8 cellular contexts compared by ENCODE assay signal in genomic region chr19:16330368-16330801, GRCh38. TPM values are rescaled to one million over a fixed set of nuclear protein-coding genes. Genes with fewer than 3 reads are reported as not detected.
DNase-seq lines count a peak whose midpoint lies in the region; ATAC-seq and TF ChIP-seq lines count a peak whose summit lies in the region.

No MANE protein-coding gene starts in this region.

- peaks cover 60% of the 10 kb centered on the region for H3K4me1 Mint-ChIP-seq in activated naive CD8-positive, alpha-beta T cell (ENCODE audit: low read depth)

- CTCF ChIA-PET in HCT116 (lab: Charles Lee): interaction anchor here (1.2 to 2.0 kb wide), 3 partner anchors 9 to 53 kb away, joined by 4 to 6 read pairs (median 5); no protein-coding TSS in a partner anchor

- POLR2A ChIA-PET in HCT116 (lab: Charles Lee): interaction anchor here (0.6 to 4.3 kb wide), 3 partner anchors 9 to 262 kb away, joined by 3 to 32 read pairs (median 3); no protein-coding TSS in a partner anchor

- H3K27me3 ChIP-seq in HCT116 (ENCODE audit: insufficient read depth, low read length): no peaks in the 10 kb centered on the region

- DNase-seq in AG08396 (ENCODE audit: low spot score) (peak; percentile 77), HCT116 (ENCODE audit: low read depth, low spot score) (peak; percentile 88), SW 1271 (lab: John Stamatoyannopoulos, UW) (peak; percentile 91 to 93), iris pigment epithelial cell (ENCODE audit: low read depth) (peak; percentile 91), posterior cingulate gyrus (no peak)
- DNase-seq in stimulated activated CD8-positive, alpha-beta memory T cell treated with anti-CD3 and anti-CD28 coated beads, Interleukin-15, amount 100 ng/mL, for 1 hour (ENCODE audit: low read depth): peak; percentile 86

- no peak overlapping the region for H2AFZ ChIP-seq in HCT116 (ENCODE audit: low read depth, low read length, poor library complexity, severe bottlenecking)

- peak overlapping the region; percentile 23 for H3K27ac Mint-ChIP-seq in activated naive CD8-positive, alpha-beta T cell

- no peaks in the 10 kb centered on the region for H3K27me3 Mint-ChIP-seq in activated naive CD8-positive, alpha-beta T cell

- RAD21 ChIA-PET in HCT116 (lab: Charles Lee; ENCODE audit: low non-redundant PET in 1 of 2, low total read pairs in 2 of 2, uncharacterized antibody in 2 of 2, unreplicated experiment in 2 of 2): no interaction called here

- H3K9me2 ChIP-seq in HCT116 (ENCODE audit: insufficient read depth): no peaks in the 10 kb centered on the region

- no peak for TF ChIP-seq CTCF in HCT116 (IDR thresholded peaks at IDR 0.05 in 2 of 3, conservative IDR thresholded peaks at IDR 0.05 in 1 of 3; ENCODE audit: borderline replicate concordance in 1 of 3, insufficient read depth in 1 of 3, low read depth in 2 of 3, low read length in 2 of 3)

- peaks cover 19% of the 10 kb centered on the region for H3K79me2 ChIP-seq in HCT116 (ENCODE audit: insufficient read depth, low read length)

- H3K9ac ChIP-seq in HCT116 (ENCODE audit: low read length): peak overlapping the region; percentile 32

- H3K9me3 ChIP-seq in HCT116 (ENCODE audit: control insufficient read depth in 1 of 2, insufficient read depth in 1 of 2, low read depth in 1 of 2, low read length in 2 of 2): no peaks in the 10 kb centered on the region

- H3K4me3 Mint-ChIP-seq in activated naive CD8-positive, alpha-beta T cell: peak overlapping the region; percentile 46

- H3K9me3 Mint-ChIP-seq in activated naive CD8-positive, alpha-beta T cell (ENCODE audit: low read depth): no peaks in the 10 kb centered on the region

- intact Hi-C loops in HCT116 (cut with micrococcal nuclease) (no loop called here), posterior cingulate gyrus (cut with DNase I) (no loop called here)

- no peak overlapping the region for H3K27ac ChIP-seq in HCT116 (ENCODE audit: low read depth, low read length)

- no peak for TF ChIP-seq RAD21 in HCT116 (IDR thresholded peaks at IDR 0.05; ENCODE audit: low read depth)

- TF ChIP-seq POLR2A in HCT116 (IDR thresholded peaks at IDR 0.05; ENCODE audit: borderline replicate concordance, extremely low read depth, insufficient read depth, insufficient read length): no peak

- no TSS peak for BruUV-seq in HCT116 (replicated peaks; lab: Mats Ljungman, UMichigan)

- peaks cover 10 to 33% of the 10 kb centered on the region in 2 experiments; a peak in 3 of 4 replicates for H3K4me1 ChIP-seq in HCT116 (ENCODE audit: control insufficient read depth in 1 of 2, insufficient read depth in 2 of 2, low read length in 2 of 2)

- 0 out of 2 replicates have a peak, but pooled peaks cover 8% of the 10 kb centered on the region for H4K20me1 ChIP-seq in HCT116 (ENCODE audit: insufficient read depth)

- H3K36me3 Mint-ChIP-seq in activated naive CD8-positive, alpha-beta T cell: peaks cover 2% of the 10 kb centered on the region

- peak; percentile 97 for ATAC-seq in HCT116
- no peak for ATAC-seq in HG02852 (IDR thresholded peaks at IDR 0.05; ENCODE audit: unreplicated experiment)

- peak overlapping the region; percentile 66 for H3K4me2 ChIP-seq in HCT116 (ENCODE audit: low read length)

- H3K36me3 ChIP-seq in HCT116 (ENCODE audit: control insufficient read depth in 1 of 2, insufficient read depth in 2 of 2, low read length in 2 of 2): peaks cover 5 to 11% of the 10 kb centered on the region in 2 experiments; a peak in 2 of 4 replicates

- peak overlapping the region; percentile 5 to 31; a peak in 1 of 4 replicates for H3K4me3 ChIP-seq in HCT116 (replicated peaks in 1 of 2; ENCODE audit: low read depth in 1 of 2, low read length in 2 of 2)

TF ChIP-seq in HCT116, 20 proteins besides CTCF, POLR2A, EP300 and RAD21:
- peak; percentile 65 for TF ChIP-seq JUND (IDR thresholded peaks at IDR 0.05)
- peak; percentile 59 for TF ChIP-seq FOSL1 (IDR thresholded peaks at IDR 0.05; ENCODE audit: low read depth)
- no peak for TF ChIP-seq ZFX (IDR thresholded peaks at IDR 0.05)
- TF ChIP-seq TCF7L2 (IDR thresholded peaks at IDR 0.05; ENCODE audit: borderline replicate concordance, extremely low read depth, insufficient read depth, insufficient read length): no peak
- TF ChIP-seq ZNF274 (IDR thresholded peaks at IDR 0.05; ENCODE audit: low read depth, low read length): no peak
- TF ChIP-seq MAX (IDR thresholded peaks at IDR 0.05): peak; percentile 76; the same call in 1 of the 2 replicates
- TF ChIP-seq SIN3A (IDR thresholded peaks at IDR 0.05; ENCODE audit: low read depth): peak; percentile 93
- no peak for TF ChIP-seq ATF3 (IDR thresholded peaks at IDR 0.05)
- 0 out of 2 replicates have a peak, but pooled peaks have one; percentile 39 for TF ChIP-seq CBX3 (IDR thresholded peaks at IDR 0.05; ENCODE audit: low read depth)
- TF ChIP-seq POLR2AphosphoS5 (IDR thresholded peaks at IDR 0.05; ENCODE audit: low read depth, low read length): peak; percentile 29; the same call in 1 of the 2 replicates
- peak; percentile 34; the same call in 1 of the 2 replicates for TF ChIP-seq SP1 (IDR thresholded peaks at IDR 0.05; ENCODE audit: low read depth)

RNA-seq across cellular contexts. Expression of gene KLF2, which starts 5.8 kb away (rescaled TPM):
- total RNA-seq in HCT116 (2021; ENCODE audit: unreplicated experiment): 39.4 TPM
- polyA plus RNA-seq in HCT116 (2012): 37.7 and 54.7 TPM in 2 replicates

Comparison
In these comparisons a context has a peak if more than half of its experiments do, and no peak if none do; other contexts are left out.
1. DNase-seq: peak in AG08396 (single experiment), HCT116 (single experiment), SW 1271 (2 of 2), iris pigment epithelial cell (single experiment) and stimulated activated CD8-positive, alpha-beta memory T cell treated with anti-CD3 and anti-CD28 coated beads, Interleukin-15, amount 100 ng/mL, for 1 hour (single experiment); none in posterior cingulate gyrus (0 of 10).